8 cellular contexts compared by ENCODE assay signal in genomic region chr17:50919321-50920040, GRCh38. TPM values are rescaled to one million over a fixed set of nuclear protein-coding genes. Genes with fewer than 3 reads are reported as not detected.
DNase-seq lines count a peak whose midpoint lies in the region; ATAC-seq and TF ChIP-seq lines count a peak whose summit lies in the region.

No MANE protein-coding gene starts in this region.

- 20% methylated on average over 18 of the region's 18 CpGs for WGBS in smooth muscle cell (ENCODE audit: low lambda C conversion rate)

- H3K4me2 ChIP-seq in GM23338 (peak overlapping the region; percentile 36; the same call in 1 of the 2 replicates), smooth muscle cell (peak overlapping the region; percentile 60)

- no peaks in the 10 kb centered on the region for H3K79me2 ChIP-seq in GM23338 (replicated peaks; ENCODE audit: insufficient read depth)
- H3K79me2 ChIP-seq in smooth muscle cell (ENCODE audit: low read depth) = no peaks in the 10 kb centered on the region

- H3F3A ChIP-seq in GM23338 (replicated peaks; ENCODE audit: low read depth) (no peaks in the 10 kb centered on the region), smooth muscle cell (ENCODE audit: low read depth) (no peaks in the 10 kb centered on the region)

- no peaks in the 10 kb centered on the region for H3K9me3 Mint-ChIP-seq in GM23338

- no peak for TF ChIP-seq CTCF in GM23338 (conservative IDR thresholded peaks at IDR 0.05; ENCODE audit: low read depth in 2 of 2)
- TF ChIP-seq CTCF in smooth muscle cell (IDR thresholded peaks at IDR 0.05; ENCODE audit: borderline replicate concordance, insufficient read depth, poor library complexity, severe bottlenecking) = no peak

- H3K4me1 ChIP-seq in GM23338 (ENCODE audit: insufficient read depth) (peaks cover 14% of the 10 kb centered on the region), smooth muscle cell (ENCODE audit: low read depth) (peaks cover 27% of the 10 kb centered on the region)

- H3K4me3 ChIP-seq in GM23338 = no peak overlapping the region
- no peak overlapping the region for H3K4me3 ChIP-seq in smooth muscle cell

- H3K27ac ChIP-seq in GM23338 (ENCODE audit: low read depth) (no peak overlapping the region), smooth muscle cell (ENCODE audit: low read depth) (peak overlapping the region; percentile 65)

- H2AFZ ChIP-seq in GM23338 (peak overlapping the region; percentile 85; the same call in 1 of the 2 replicates), smooth muscle cell (ENCODE audit: low read depth) (no peak overlapping the region)

- no peaks in the 10 kb centered on the region for H3K9me2 ChIP-seq in GM23338 (ENCODE audit: insufficient read depth)

- no peaks in the 10 kb centered on the region for H4K20me1 ChIP-seq in GM23338 (replicated peaks; ENCODE audit: insufficient read depth)
- H4K20me1 ChIP-seq in smooth muscle cell (ENCODE audit: low read depth) = no peaks in the 10 kb centered on the region

- no peaks in the 10 kb centered on the region for H3K36me3 Mint-ChIP-seq in GM23338 (ENCODE audit: low read depth)

- peaks cover 50% of the 10 kb centered on the region for H3K4me1 Mint-ChIP-seq in GM23338

- DNase-seq in AG08396 (ENCODE audit: low spot score) = peak; percentile 93
- DNase-seq in GM23338 (ENCODE audit: low spot score) = peak; percentile 81
- peak; percentile 65 for DNase-seq in NCI-H2171 treated with DMSO at 0.1 percent for 48 hours (lab: John Stamatoyannopoulos, UW)
- DNase-seq in activated CD4-positive, alpha-beta T cell treated with anti-CD3 and anti-CD28 coated beads for 4 hours = peak; percentile 59 to 74
- DNase-seq in cerebellar cortex (ENCODE audit: low spot score) = peak; percentile 97
- DNase-seq in iris pigment epithelial cell (ENCODE audit: low read depth) = peak; percentile 79
- peak; percentile 64 for DNase-seq in smooth muscle cell (lab: John Stamatoyannopoulos, UW; ENCODE audit: unreplicated experiment)

- peak; percentile 81 for ATAC-seq in GM23338
- no peak for ATAC-seq in GM21526 (IDR thresholded peaks at IDR 0.05; ENCODE audit: low FRiP score, unreplicated experiment)

- H3K4me3 Mint-ChIP-seq in GM23338 = no peak overlapping the region

- no peaks in the 10 kb centered on the region for H3K27me3 ChIP-seq in GM23338 (ENCODE audit: insufficient read depth)
- H3K27me3 ChIP-seq in smooth muscle cell (ENCODE audit: low read depth) = no peaks in the 10 kb centered on the region

- no peaks in the 10 kb centered on the region for H3K9me3 ChIP-seq in smooth muscle cell (replicated peaks; ENCODE audit: low read depth)

- peak overlapping the region; percentile 73 for H3K9ac ChIP-seq in smooth muscle cell (ENCODE audit: low read depth)

- H3K36me3 ChIP-seq in GM23338 (ENCODE audit: insufficient read depth) (no peaks in the 10 kb centered on the region), smooth muscle cell (ENCODE audit: low read depth) (no peaks in the 10 kb centered on the region)

- peaks cover 15% of the 10 kb centered on the region for H3K27me3 Mint-ChIP-seq in GM23338 (ENCODE audit: insufficient read depth, low read depth, poor library complexity)

- 0 out of 2 replicates have a peak overlapping the region, but pooled peaks have one; percentile 32 for H3K27ac Mint-ChIP-seq in GM23338

TF ChIP-seq in GM23338, 12 proteins besides CTCF, POLR2A, EP300 and RAD21:
- TF ChIP-seq CREB1 (CRISPR knock-in tag; IDR thresholded peaks at IDR 0.05; ENCODE audit: low read depth) (peak; percentile 59), JUNB (IDR thresholded peaks at IDR 0.05; ENCODE audit: unreplicated experiment) (no peak), STAT1 (IDR thresholded peaks at IDR 0.05; ENCODE audit: unreplicated experiment) (no peak), ZNF331 (CRISPR knock-in tag; IDR thresholded peaks at IDR 0.05; ENCODE audit: low read depth) (no peak)

RNA-seq across cellular contexts. Expression of gene TOB1, which starts 53.3 kb away (rescaled TPM):
- 12.1 and 15.3 TPM in 2 replicates for total RNA-seq in GM23338 (2014; rRNA removed; shearing (Covaris generic))
- 41.2 and 46.9 TPM in 2 replicates for polyA plus RNA-seq in GM23338 (2016; fragmentation: Nextera tagmentation; extraction: Ambion mirVana)
- total RNA-seq in smooth muscle cell = 39.8 and 46.8 TPM in 2 replicates
- 29.1 and 29.3 TPM in 2 replicates for polyA plus RNA-seq in smooth muscle cell
